18 cellular contexts compared by ENCODE assay signal in the genomic region with DNA sequence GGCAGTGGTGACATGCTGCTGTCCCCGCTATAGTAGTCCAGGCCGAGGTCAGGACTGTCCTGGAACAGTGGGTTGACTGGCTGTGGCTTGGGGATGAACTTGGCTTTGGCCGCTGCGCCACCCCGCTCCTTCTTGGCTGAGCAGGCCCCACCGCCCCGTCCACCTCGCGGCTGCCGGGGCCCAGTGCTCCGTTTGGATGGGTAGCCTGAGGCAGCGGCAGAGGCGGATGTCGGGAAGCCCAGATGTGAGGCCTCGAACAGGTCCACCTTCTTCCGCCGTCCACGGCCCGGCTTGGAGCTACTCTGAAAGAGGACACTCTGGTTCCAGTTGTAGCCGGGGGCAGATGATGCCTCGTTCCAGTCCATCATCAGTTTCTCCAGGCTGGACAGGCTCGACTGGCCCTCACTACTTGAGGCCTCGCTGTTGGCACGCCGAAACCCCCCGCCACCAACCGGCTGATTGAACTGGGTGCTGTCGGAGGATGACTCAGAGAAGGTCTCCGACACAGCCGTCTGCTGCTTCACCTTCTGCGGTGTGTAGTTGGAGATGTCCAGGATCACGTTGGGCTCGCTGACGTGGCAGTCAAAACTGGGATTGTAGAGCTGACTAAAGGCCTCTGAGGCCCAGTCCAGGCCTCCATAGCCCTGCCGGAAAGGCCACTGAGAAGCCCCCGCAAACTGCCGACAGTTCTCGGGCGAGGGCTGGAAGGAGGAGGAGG. TPM values are rescaled to one million over a fixed set of nuclear protein-coding genes. Genes with fewer than 3 reads are reported as not detected.
DNase-seq lines count a peak whose midpoint lies in the region; ATAC-seq, FAIRE-seq and TF ChIP-seq lines count a peak whose summit lies in the region.
"Had no signal": no experiment of that assay in that cellular context is flagged by ENCODE, and none has a peak within 500 bp of the region (broad histone marks: within the 10 kb centered on the region; RNA-seq: fewer than 3 reads in every experiment).

No MANE protein-coding gene starts in this region.

- H3K79me1 ChIP-seq in H1 (ENCODE audit: low read depth, low read length) (no peaks in the 10 kb centered on the region; the same call in 1 of the 2 replicates), trophoblast cell (ENCODE audit: low read length) (peaks cover 13% of the 10 kb centered on the region)

- H4K91ac ChIP-seq in H1 (replicated peaks; ENCODE audit: insufficient read length, low read length) (no peak overlapping the region), trophoblast cell (ENCODE audit: low read depth, low read length) (no peak overlapping the region)

- no peak overlapping the region for H3K14ac ChIP-seq in H1 (ENCODE audit: insufficient read length)
- H3K14ac ChIP-seq in trophoblast cell (ENCODE audit: low read length): no peak overlapping the region

- TF ChIP-seq POLR2A in HepG2 (IDR thresholded peaks at IDR 0.05; ENCODE audit: insufficient read depth in 1 of 2, low read depth in 2 of 2, low read length in 2 of 2) (no peak), right lobe of liver (IDR thresholded peaks at IDR 0.05) (no peak), H1 (IDR thresholded peaks at IDR 0.05; ENCODE audit: control extremely low read depth in 1 of 2, low read depth in 2 of 2, low read length in 2 of 2) (no peak), vagina (IDR thresholded peaks at IDR 0.05) (no peak)

- TF ChIP-seq EP300 in HepG2 (IDR thresholded peaks at IDR 0.05; ENCODE audit: low read depth in 2 of 2, low read length in 2 of 2): no peak
- no peak for TF ChIP-seq EP300 in HepG2 (CRISPR knock-in tag; IDR thresholded peaks at IDR 0.05; ENCODE audit: borderline replicate concordance)
- TF ChIP-seq EP300 in H1 (IDR thresholded peaks at IDR 0.05; ENCODE audit: borderline replicate concordance in 1 of 2, low read depth in 2 of 2, low read length in 2 of 2): no peak

- H3K4me3 ChIP-seq in HepG2 (replicated peaks in 1 of 3; ENCODE audit: insufficient read depth in 1 of 3, low read depth in 2 of 3, low read length in 3 of 3) (no peak overlapping the region), right lobe of liver (no peak overlapping the region), H1 (ENCODE audit: extremely low read depth in 1 of 4, insufficient read depth in 2 of 4, low read depth in 3 of 4, low read length in 4 of 4) (no peak overlapping the region), trophoblast cell (ENCODE audit: low read depth, low read length) (no peak overlapping the region), vagina (no peak overlapping the region), small intestine (ENCODE audit: low read depth in 1 of 2, low read length in 2 of 2) (no peak overlapping the region)
- H3K4me3 ChIP-seq: MG63 had no signal

- no peak overlapping the region; the same call in 1 of the 2 replicates for H2BK5ac ChIP-seq in H1 (ENCODE audit: low read depth, low read length)
- H2BK5ac ChIP-seq in trophoblast cell (ENCODE audit: low read depth, low read length, poor library complexity): no peak overlapping the region

- no peak overlapping the region; the same call in 1 of the 2 replicates for H4K8ac ChIP-seq in H1 (ENCODE audit: extremely low read depth, insufficient read depth, low read length)
- H4K8ac ChIP-seq in trophoblast cell (ENCODE audit: low read depth, low read length): no peak overlapping the region

- H3K36me3 ChIP-seq in HepG2 (replicated peaks in 1 of 2; ENCODE audit: control insufficient read depth in 1 of 2, insufficient read depth in 2 of 2, low read length in 2 of 2) (peaks cover 9 to 10% of the 10 kb centered on the region in 2 experiments; a peak in 4 of 5 replicates), right lobe of liver (peaks cover 0 to 17% (median 2%) of the 10 kb centered on the region in 4 donors), H1 (ENCODE audit: control insufficient read depth in 2 of 4, insufficient read depth in 4 of 4, low read length in 3 of 4) (peaks cover 7 to 42% (median 19%) of the 10 kb centered on the region in 4 experiments; a peak in 7 of 8 replicates), trophoblast cell (ENCODE audit: control insufficient read depth in 1 of 2, insufficient read depth in 2 of 2, low read length in 2 of 2) (peaks cover 86 to 87% of the 10 kb centered on the region in 2 experiments), vagina (peaks cover 0 to 64% of the 10 kb centered on the region in 2 donors), small intestine (ENCODE audit: control insufficient read depth in 2 of 2, insufficient read depth in 2 of 2, low read length in 2 of 2) (peaks cover 1 to 7% of the 10 kb centered on the region in 2 donors)

- H3K27me3 ChIP-seq in HepG2 (ENCODE audit: control insufficient read depth in 1 of 2, insufficient read depth in 2 of 2, low read length in 2 of 2) (no peaks in the 10 kb centered on the region), right lobe of liver (no peaks in the 10 kb centered on the region), H1 (replicated peaks in 1 of 4; ENCODE audit: control insufficient read depth in 3 of 4, extremely low read depth in 1 of 4, insufficient read depth in 3 of 4, low read length in 3 of 4) (no peaks in the 10 kb centered on the region), trophoblast cell (ENCODE audit: insufficient read depth, low read length) (no peaks in the 10 kb centered on the region), vagina (no peaks in the 10 kb centered on the region), small intestine (ENCODE audit: control insufficient read depth in 2 of 2, insufficient read depth in 2 of 2, low read length in 2 of 2) (no peaks in the 10 kb centered on the region)
- H3K27me3 ChIP-seq: MG63 had no signal

- H2BK12ac ChIP-seq in H1 (ENCODE audit: low read depth, low read length) (0 out of 2 replicates have a peak overlapping the region, but pooled peaks have one; percentile 27), trophoblast cell (ENCODE audit: low read length) (no peak overlapping the region)

- H3K4ac ChIP-seq in H1 (replicated peaks; ENCODE audit: insufficient read length, low read depth, low read length) (no peak overlapping the region), trophoblast cell (ENCODE audit: low read depth, low read length) (no peak overlapping the region)

- H2AFZ ChIP-seq in HepG2 (ENCODE audit: low read length) (no peak overlapping the region), H1 (ENCODE audit: low read length) (no peak overlapping the region), trophoblast cell (ENCODE audit: insufficient read depth, low read length, poor library complexity) (no peak overlapping the region)

- H4K20me1 ChIP-seq in HepG2 (ENCODE audit: insufficient read depth, low read length): no peaks in the 10 kb centered on the region
- peaks cover 1 to 2% of the 10 kb centered on the region in 2 experiments for H4K20me1 ChIP-seq in H1 (replicated peaks in 1 of 2; ENCODE audit: control insufficient read depth in 1 of 2, insufficient read depth in 2 of 2, low read length in 2 of 2)

- H2BK15ac ChIP-seq in H1 (ENCODE audit: low read length): no peak overlapping the region

- H3K4me2 ChIP-seq in HepG2 (ENCODE audit: low read depth, low read length): no peak overlapping the region
- no peak overlapping the region for H3K4me2 ChIP-seq in H1 (ENCODE audit: insufficient read depth in 1 of 2, low read depth in 2 of 2, low read length in 2 of 2)
- H3K4me2 ChIP-seq in trophoblast cell (ENCODE audit: low read length): no peak overlapping the region
- H3K4me2 ChIP-seq: KMS-11 had no signal

- H3K27ac ChIP-seq in HepG2 (ENCODE audit: extremely low read length, insufficient read depth, low read length) (no peak overlapping the region), right lobe of liver (no peak overlapping the region), H1 (ENCODE audit: low read depth, low read length) (no peak overlapping the region), trophoblast cell (ENCODE audit: low read depth, low read length) (no peak overlapping the region), vagina (peak overlapping the region; percentile 99), small intestine (ENCODE audit: low read depth in 1 of 2, low read length in 1 of 2) (no peak overlapping the region)
- H3K27ac ChIP-seq: KMS-11 had no signal

- no peak for ATAC-seq in HepG2
- ATAC-seq in right lobe of liver: no peak
- ATAC-seq: HCT116 had no signal

- no peak overlapping the region for H4K5ac ChIP-seq in H1 (ENCODE audit: insufficient read length, low read depth, low read length)

- no peaks in the 10 kb centered on the region for H3K9me3 ChIP-seq in HepG2 (ENCODE audit: low read length)
- no peaks in the 10 kb centered on the region for H3K9me3 ChIP-seq in right lobe of liver
- no peaks in the 10 kb centered on the region for H3K9me3 ChIP-seq in H1 (ENCODE audit: insufficient read depth in 2 of 2, low read depth in 1 of 2, low read length in 1 of 2)
- H3K9me3 ChIP-seq in trophoblast cell (ENCODE audit: insufficient read depth, low read depth, low read length): peaks cover 2% of the 10 kb centered on the region
- H3K9me3 ChIP-seq in vagina: no peaks in the 10 kb centered on the region
- H3K9me3 ChIP-seq in small intestine (ENCODE audit: control insufficient read depth, low read depth): no peaks in the 10 kb centered on the region
- H3K9me3 ChIP-seq: MG63 had no signal

- H3K4me1 ChIP-seq in HepG2 (ENCODE audit: insufficient read depth, low read length) (peaks cover 21% of the 10 kb centered on the region), right lobe of liver (no peaks in the 10 kb centered on the region), H1 (replicated peaks in 1 of 4; ENCODE audit: control insufficient read depth in 3 of 4, insufficient read depth in 4 of 4, low read length in 3 of 4) (no peaks in the 10 kb centered on the region), trophoblast cell (ENCODE audit: control insufficient read depth in 1 of 2, insufficient read depth in 2 of 2, low read length in 2 of 2) (peaks cover 14 to 16% of the 10 kb centered on the region in 2 experiments), vagina (peaks cover 50% of the 10 kb centered on the region), small intestine (ENCODE audit: control insufficient read depth in 2 of 2, insufficient read depth in 1 of 2, low read depth in 1 of 2, low read length in 1 of 2) (peaks cover 3 to 4% of the 10 kb centered on the region in 2 donors)

- H2AK5ac ChIP-seq in H1 (ENCODE audit: low read depth, low read length) (no peak overlapping the region), trophoblast cell (ENCODE audit: low read length) (no peak overlapping the region)

- no peak for TF ChIP-seq CTCF in HepG2 (CRISPR knock-in tag; IDR thresholded peaks at IDR 0.05)
- TF ChIP-seq CTCF in right lobe of liver (IDR thresholded peaks at IDR 0.05): no peak
- TF ChIP-seq CTCF in H1 (IDR thresholded peaks at IDR 0.05; ENCODE audit: control extremely low read depth in 1 of 3, insufficient read depth in 1 of 3, low read depth in 1 of 3, low read length in 3 of 3): no peak
- TF ChIP-seq CTCF in vagina (IDR thresholded peaks at IDR 0.05): no peak

- no peak overlapping the region for H2BK120ac ChIP-seq in H1 (replicated peaks; ENCODE audit: low read depth, low read length)
- H2BK120ac ChIP-seq in trophoblast cell (ENCODE audit: insufficient read depth, low read length, poor library complexity): no peak overlapping the region

- CTCF ChIA-PET in HepG2 (lab: Yijun Ruan, JAX; ENCODE audit: low intra/inter-chr PET ratio, low total read pairs) (no interaction called here), H1 (lab: Charles Lee; ENCODE audit: partially characterized antibody) (interaction anchor here (0.6 to 56.1 kb wide), 15 partner anchors 1 to 246 kb away, joined by 3 to 1807 read pairs (median 5); partner anchors contain the start of genes AHDC1 and WASF2)

- POLR2A ChIA-PET in HepG2 (lab: Yijun Ruan, JAX): no interaction called here
- POLR2A ChIA-PET in H1 (lab: Charles Lee; ENCODE audit: partially characterized antibody): interaction anchor here (1.0 to 2.4 kb wide), 6 partner anchors 8 to 56 kb away, joined by 3 to 9 read pairs (median 4); partner anchors contain the start of gene AHDC1

- H3K9ac ChIP-seq in HepG2 (ENCODE audit: insufficient read depth, low read depth, low read length) (no peak overlapping the region), H1 (replicated peaks in 1 of 4; ENCODE audit: extremely low read depth in 1 of 4, low read depth in 3 of 4, low read length in 3 of 4) (no peak overlapping the region), trophoblast cell (ENCODE audit: low read length) (no peak overlapping the region)
- H3K9ac ChIP-seq: KMS-11 had no signal

- BruUV-seq in HepG2 (replicated peaks; lab: Mats Ljungman, UMichigan): no TSS peak

- WGBS in HepG2 (ENCODE audit: low lambda C conversion rate): 98% methylated on average over 18 of the region's 39 CpGs
- 86% methylated on average over 12 of the region's 39 CpGs for WGBS in right lobe of liver (ENCODE audit: insufficient coverage, low coverage, low lambda C conversion rate, missing lambda C conversion rate)
- WGBS in H1 (ENCODE audit: extremely low coverage in 1 of 2, insufficient coverage in 1 of 2, insufficient read length in 1 of 2, insufficient replicate concordance in 2 of 2, low coverage in 1 of 2, low lambda C conversion rate in 2 of 2, missing lambda C conversion rate in 1 of 2), 2 experiments: 95% methylated on average over 30 of the region's 39 CpGs; no CpG with 5 or more reads in 1 of the 2 experiments
- no CpG with 5 or more reads among the region's 39 CpGs for WGBS in trophoblast cell (ENCODE audit: extremely low coverage, insufficient coverage, insufficient read length)
- 93 to 96% (median 94%) methylated on average over 39 of the region's 39 CpGs for WGBS in small intestine, 3 donors

- H2BK20ac ChIP-seq in H1 (ENCODE audit: low read length): no peak overlapping the region

- no peak for FAIRE-seq in HepG2 (lab: Jason Lieb, UNC)
- FAIRE-seq in H1 (lab: Jason Lieb, UNC): no peak
- FAIRE-seq in small intestine (lab: Jason Lieb, UNC): no peak

- TF ChIP-seq RAD21 in HepG2 (CRISPR knock-in tag; IDR thresholded peaks at IDR 0.05): no peak
- no peak for TF ChIP-seq RAD21 in H1 (IDR thresholded peaks at IDR 0.05 in 1 of 2, conservative IDR thresholded peaks at IDR 0.05 in 1 of 2; ENCODE audit: low read depth in 2 of 2, low read length in 2 of 2)

- no peak overlapping the region for H3K56ac ChIP-seq in H1 (replicated peaks; ENCODE audit: insufficient read length, low read depth, low read length)

- peaks cover 4% of the 10 kb centered on the region for H3K79me2 ChIP-seq in HepG2 (ENCODE audit: insufficient read depth, low read length)
- no peaks in the 10 kb centered on the region for H3K79me2 ChIP-seq in H1 (ENCODE audit: control insufficient read depth in 1 of 2, insufficient read depth in 2 of 2, low read length in 2 of 2)
- H3K79me2 ChIP-seq in trophoblast cell (ENCODE audit: control insufficient read depth, insufficient read depth, low read length, poor library complexity): peaks cover 3% of the 10 kb centered on the region

- no peaks in the 10 kb centered on the region for H3K23me2 ChIP-seq in H1 (ENCODE audit: low read depth, low read length)

- DNase-seq in HepG2 (ENCODE audit: low spot score) (no peak), right lobe of liver (no peak), H1 (ENCODE audit: low read depth in 1 of 2, low spot score in 2 of 2) (no peak), trophoblast cell (no peak), vagina (ENCODE audit: extremely low spot score in 2 of 2) (no peak), islet precursor cell (no peak), NCI-H1417 (lab: John Stamatoyannopoulos, UW) (no peak), small intestine (no peak)
- DNase-seq: AML-193; Calu3; CD4-positive, CD25-positive, alpha-beta regulatory T cell; MG63; NCI-H1092 treated with DMSO at 0.1 percent for 48 hours; NCI-H1694 treated with DMSO at 0.1 percent for 48 hours; NCI-H748 treated with DMSO at 0.1 percent for 48 hours; SHP77 treated with DMSO at 0.1 percent for 48 hours had no signal

- H3K23ac ChIP-seq in H1 (ENCODE audit: insufficient read length) (no peak overlapping the region), trophoblast cell (ENCODE audit: low read length) (no peak overlapping the region)

- in situ Hi-C loops in HepG2 (cut with HindIII; ENCODE audit: extremely low pct_ligation_motif_present, low pct_unique_long_range_greater_than_20kb): no loop called here

- intact Hi-C loops in HepG2 (cut with micrococcal nuclease; ENCODE audit: unreplicated experiment): no loop called here
- intact Hi-C loops in right lobe of liver (cut with DNase I): no loop called here
- intact Hi-C loops in vagina (cut with DNase I): no loop called here

- no peak overlapping the region for H4K12ac ChIP-seq in trophoblast cell (ENCODE audit: low read depth, low read length)

- H3K18ac ChIP-seq in H1 (ENCODE audit: extremely low read depth, low read length) (no peak overlapping the region; the same call in 1 of the 2 replicates), trophoblast cell (ENCODE audit: low read length) (peak overlapping the region; percentile 21)

RNA-seq across cellular contexts. Expression of gene AHDC1, which starts 55.6 kb away (rescaled TPM):
- total RNA-seq in HepG2 (2016; rRNA removed; fragmentation: Illumina TruSeq; extraction: Trizol): 2.6 and 2.7 TPM in 2 replicates
- total RNA-seq in HepG2 (2016; cell fraction: cytosol; rRNA removed; fragmentation: Illumina TruSeq; extraction: Trizol; ENCODE audit: low read depth): 1.9 and 2.6 TPM in 2 replicates
- 3.1 and 3.5 TPM in 2 replicates for total RNA-seq in HepG2 (2016; cell fraction: insoluble cytoplasmic fraction; rRNA removed; fragmentation: Illumina TruSeq; extraction: Trizol)
- 1.6 and 2.4 TPM in 2 replicates for total RNA-seq in HepG2 (2016; cell fraction: membrane; rRNA removed; fragmentation: Illumina TruSeq; extraction: Trizol)
- total RNA-seq in HepG2 (2016; cell fraction: nucleus; rRNA removed; fragmentation: Illumina TruSeq; extraction: Trizol): 3.0 and 6.6 TPM in 2 replicates
- 1.0 and 1.2 TPM in 2 replicates for polyA plus RNA-seq in HepG2 (2011; rRNA removed)
- 0.52 and 0.72 TPM in 2 replicates for polyA plus RNA-seq in HepG2 (2011; cell fraction: cytosol; rRNA removed)
- polyA plus RNA-seq in HepG2 (2011; cell fraction: nucleus; rRNA removed): 7.0 and 8.3 TPM in 2 replicates
- 4.7 and 7.3 TPM in 2 replicates for polyA plus RNA-seq in HepG2 (2012)
- polyA plus RNA-seq in HepG2 (2016; cell fraction: cytosol; fragmentation: Illumina TruSeq; extraction: Trizol; ENCODE audit: low read depth): 0.24 and 0.35 TPM in 2 replicates
- 3.9 and 4.0 TPM in 2 replicates for polyA plus RNA-seq in HepG2 (2016; cell fraction: insoluble cytoplasmic fraction; fragmentation: Illumina TruSeq; extraction: Trizol; ENCODE audit: low read depth)
- polyA plus RNA-seq in HepG2 (2016; cell fraction: membrane; fragmentation: Illumina TruSeq; extraction: Trizol; ENCODE audit: low read depth): 0.32 and 0.57 TPM in 2 replicates
- polyA plus RNA-seq in HepG2 (2016; cell fraction: nucleus; fragmentation: Illumina TruSeq; extraction: Trizol; ENCODE audit: insufficient read depth, low read depth): 12.2 and 16.8 TPM in 2 replicates
- polyA minus RNA-seq in HepG2 (2011; rRNA and poly(A)+ RNA removed; ENCODE audit: low replicate concordance): 3.1 and 6.5 TPM in 2 replicates
- 3.1 and 3.7 TPM in 2 replicates for polyA minus RNA-seq in HepG2 (2011; cell fraction: cytosol; rRNA and poly(A)+ RNA removed)
- polyA minus RNA-seq in HepG2 (2011; cell fraction: nucleus; rRNA and poly(A)+ RNA removed): 5.1 and 5.3 TPM in 2 replicates
- total RNA-seq in right lobe of liver: 10 to 100 TPM in 3 of 6 experiments, 1 to 10 TPM in 3; 5.5 to 21.3 (median 10.9) TPM
- total RNA-seq in H1 (2021; fragmentation: NEBNext Ultra II Directional; extraction: Animal tissue kit (Norgen Biotek cat#: 25700)): 35.1 and 39.4 TPM in 2 replicates
- polyA plus RNA-seq in H1 (2011; rRNA removed): 4.4 and 8.6 TPM in 2 replicates
- 3.3 TPM for polyA plus RNA-seq in H1 (2011; cell fraction: cytosol; rRNA removed)
- 17.1 TPM for polyA plus RNA-seq in H1 (2011; cell fraction: nucleus; rRNA removed)
- polyA plus RNA-seq in H1 (2012, experiment 1 of 2): 18.4 to 23.0 TPM (median 21.1 TPM) in 4 replicates
- 17.0 TPM for polyA plus RNA-seq in H1 (2012, experiment 2 of 2)
- polyA plus RNA-seq in H1 (2013, experiment 1 of 2): 11.2 TPM
- 11.1 TPM for polyA plus RNA-seq in H1 (2013, experiment 2 of 2)
- 4.4 and 6.1 TPM in 2 replicates for polyA minus RNA-seq in H1 (2011; rRNA and poly(A)+ RNA removed)
- polyA minus RNA-seq in H1 (2011; cell fraction: cytosol; rRNA and poly(A)+ RNA removed): 11.9 TPM
- 10.5 TPM for polyA minus RNA-seq in H1 (2011; cell fraction: nucleus; rRNA and poly(A)+ RNA removed)
- 37.4 and 37.5 TPM in 2 replicates for polyA plus RNA-seq in trophoblast cell (2013)
- total RNA-seq in vagina: 62.4 TPM
- polyA plus RNA-seq in small intestine: 1 to 10 TPM; 3.5 to 8.7 (median 5.1) TPM

RNA-seq across cellular contexts. Expression of gene WASF2, which starts 58.3 kb away (rescaled TPM):
- 10.4 and 16.9 TPM in 2 replicates for total RNA-seq in HepG2 (2016; rRNA removed; fragmentation: Illumina TruSeq; extraction: Trizol)
- total RNA-seq in HepG2 (2016; cell fraction: cytosol; rRNA removed; fragmentation: Illumina TruSeq; extraction: Trizol; ENCODE audit: low read depth): 3.7 and 4.4 TPM in 2 replicates
- total RNA-seq in HepG2 (2016; cell fraction: insoluble cytoplasmic fraction; rRNA removed; fragmentation: Illumina TruSeq; extraction: Trizol): 10.6 and 15.8 TPM in 2 replicates
- 17.2 and 17.7 TPM in 2 replicates for total RNA-seq in HepG2 (2016; cell fraction: membrane; rRNA removed; fragmentation: Illumina TruSeq; extraction: Trizol)
- 13.0 and 13.9 TPM in 2 replicates for total RNA-seq in HepG2 (2016; cell fraction: nucleus; rRNA removed; fragmentation: Illumina TruSeq; extraction: Trizol)
- 26.4 and 27.7 TPM in 2 replicates for polyA plus RNA-seq in HepG2 (2011; rRNA removed)
- 16.3 and 16.7 TPM in 2 replicates for polyA plus RNA-seq in HepG2 (2011; cell fraction: cytosol; rRNA removed)
- polyA plus RNA-seq in HepG2 (2011; cell fraction: nucleus; rRNA removed): 25.0 and 25.9 TPM in 2 replicates
- polyA plus RNA-seq in HepG2 (2012): 29.4 and 35.1 TPM in 2 replicates
- polyA plus RNA-seq in HepG2 (2016; cell fraction: cytosol; fragmentation: Illumina TruSeq; extraction: Trizol; ENCODE audit: low read depth): 2.7 and 3.1 TPM in 2 replicates
- polyA plus RNA-seq in HepG2 (2016; cell fraction: insoluble cytoplasmic fraction; fragmentation: Illumina TruSeq; extraction: Trizol; ENCODE audit: low read depth): 21.4 and 26.0 TPM in 2 replicates
- 12.8 and 13.7 TPM in 2 replicates for polyA plus RNA-seq in HepG2 (2016; cell fraction: membrane; fragmentation: Illumina TruSeq; extraction: Trizol; ENCODE audit: low read depth)
- polyA plus RNA-seq in HepG2 (2016; cell fraction: nucleus; fragmentation: Illumina TruSeq; extraction: Trizol; ENCODE audit: insufficient read depth, low read depth): 23.0 and 25.5 TPM in 2 replicates
- polyA minus RNA-seq in HepG2 (2011; rRNA and poly(A)+ RNA removed; ENCODE audit: low replicate concordance): 45.6 and 56.9 TPM in 2 replicates
- 22.2 and 26.7 TPM in 2 replicates for polyA minus RNA-seq in HepG2 (2011; cell fraction: cytosol; rRNA and poly(A)+ RNA removed)
- 22.0 and 23.7 TPM in 2 replicates for polyA minus RNA-seq in HepG2 (2011; cell fraction: nucleus; rRNA and poly(A)+ RNA removed)
- 10 to 100 TPM; 18.4 to 38.1 (median 26.5) TPM for total RNA-seq in right lobe of liver
- total RNA-seq in H1 (2021; fragmentation: NEBNext Ultra II Directional; extraction: Animal tissue kit (Norgen Biotek cat#: 25700)): 78.9 and 86.6 TPM in 2 replicates
- 32.1 and 44.3 TPM in 2 replicates for polyA plus RNA-seq in H1 (2011; rRNA removed)
- 26.2 TPM for polyA plus RNA-seq in H1 (2011; cell fraction: cytosol; rRNA removed)
- 60.6 TPM for polyA plus RNA-seq in H1 (2011; cell fraction: nucleus; rRNA removed)
- 42.0 to 51.1 TPM (median 44.6 TPM) in 4 replicates for polyA plus RNA-seq in H1 (2012, experiment 1 of 2)
- polyA plus RNA-seq in H1 (2012, experiment 2 of 2): 36.9 TPM
- 43.5 TPM for polyA plus RNA-seq in H1 (2013, experiment 1 of 2)
- 43.4 TPM for polyA plus RNA-seq in H1 (2013, experiment 2 of 2)
- polyA minus RNA-seq in H1 (2011; rRNA and poly(A)+ RNA removed): 32.2 and 35.0 TPM in 2 replicates
- 28.4 TPM for polyA minus RNA-seq in H1 (2011; cell fraction: cytosol; rRNA and poly(A)+ RNA removed)
- 26.5 TPM for polyA minus RNA-seq in H1 (2011; cell fraction: nucleus; rRNA and poly(A)+ RNA removed)
- polyA plus RNA-seq in trophoblast cell (2013): 54.5 and 57.3 TPM in 2 replicates
- total RNA-seq in vagina: 58.9 TPM
- polyA plus RNA-seq in small intestine: 10 to 100 TPM; 19.5 to 49.3 (median 20.5) TPM
